8 cellular contexts compared by ENCODE assay signal in the genomic region with DNA sequence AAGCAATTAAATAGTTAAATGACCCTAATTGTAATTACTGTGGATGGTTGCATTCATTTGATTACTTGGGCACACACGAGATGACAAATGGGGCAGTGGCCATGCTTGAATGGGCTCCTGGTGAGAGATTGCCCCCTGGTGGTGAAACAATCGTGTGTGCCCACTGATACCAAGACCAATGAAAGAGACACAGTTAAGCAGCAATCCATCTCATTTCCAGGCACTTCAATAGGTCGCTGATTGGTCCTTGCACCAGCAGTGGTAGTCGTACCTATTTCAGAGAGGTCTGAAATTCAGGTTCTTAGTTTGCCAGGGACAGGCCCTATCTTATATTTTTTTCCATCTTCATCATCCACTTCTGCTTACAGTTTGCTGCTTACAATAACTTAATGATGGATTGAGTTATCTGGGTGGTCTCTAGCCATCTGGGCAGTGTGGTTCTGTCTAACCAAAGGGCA. TPM values are rescaled to one million over a fixed set of nuclear protein-coding genes. Genes with fewer than 3 reads are reported as not detected.
DNase-seq lines count a peak whose midpoint lies in the region; ATAC-seq and TF ChIP-seq lines count a peak whose summit lies in the region.

No MANE protein-coding gene starts in this region.

- no peaks in the 10 kb centered on the region for H3K9me3 ChIP-seq in NT2/D1 (ENCODE audit: insufficient read depth, low read length)
- no peaks in the 10 kb centered on the region for H3K9me3 ChIP-seq in naive thymus-derived CD4-positive, alpha-beta T cell (ENCODE audit: control insufficient read depth in 2 of 3, low read length in 3 of 3)

- H3K27me3 Mint-ChIP-seq in naive thymus-derived CD4-positive, alpha-beta T cell = no peaks in the 10 kb centered on the region

- no peak overlapping the region for H3K27ac Mint-ChIP-seq in naive thymus-derived CD4-positive, alpha-beta T cell

- no peaks in the 10 kb centered on the region for H3K27me3 ChIP-seq in NT2/D1 (ENCODE audit: insufficient read depth, insufficient read length)
- H3K27me3 ChIP-seq in naive thymus-derived CD4-positive, alpha-beta T cell (ENCODE audit: control insufficient read depth in 2 of 2, insufficient read depth in 2 of 2, low read length in 2 of 2) = no peaks in the 10 kb centered on the region

- peaks cover 74% of the 10 kb centered on the region for H3K36me3 ChIP-seq in NT2/D1 (ENCODE audit: insufficient read depth, insufficient read length, low read length)
- H3K36me3 ChIP-seq in naive thymus-derived CD4-positive, alpha-beta T cell (ENCODE audit: control insufficient read depth in 2 of 3, insufficient read depth in 3 of 3, low read length in 3 of 3) = peaks cover 0 to 34% (median 0%) of the 10 kb centered on the region in 3 experiments

- peaks cover 9% of the 10 kb centered on the region for H3K4me1 ChIP-seq in NT2/D1 (ENCODE audit: insufficient read depth, insufficient read length)
- no peaks in the 10 kb centered on the region for H3K4me1 ChIP-seq in naive thymus-derived CD4-positive, alpha-beta T cell (ENCODE audit: control insufficient read depth in 2 of 2, insufficient read depth in 2 of 2, low read length in 2 of 2)

- H3K36me3 Mint-ChIP-seq in naive thymus-derived CD4-positive, alpha-beta T cell = peaks cover 0 to 40% (median 7%) of the 10 kb centered on the region in 5 donors

- H3K27ac ChIP-seq in naive thymus-derived CD4-positive, alpha-beta T cell (ENCODE audit: low read depth, low read length) = no peak overlapping the region

- H3K4me3 ChIP-seq in NT2/D1 (ENCODE audit: insufficient read length, low read depth) (no peak overlapping the region), epithelial cell of esophagus (ENCODE audit: low read length) (no peak overlapping the region)
- no peak overlapping the region for H3K4me3 ChIP-seq in naive thymus-derived CD4-positive, alpha-beta T cell (ENCODE audit: low read length)

- ATAC-seq in naive thymus-derived CD4-positive, alpha-beta T cell = peak; percentile 90

- H3K4me3 Mint-ChIP-seq in naive thymus-derived CD4-positive, alpha-beta T cell = no peak overlapping the region

- DNase-seq in DMS 273 (lab: John Stamatoyannopoulos, UW; ENCODE audit: unreplicated experiment) (peak; percentile 82), DMS 273 treated with DMSO at 0.1 percent for 48 hours (lab: John Stamatoyannopoulos, UW) (no peak), HT-29 (ENCODE audit: low spot score) (peak; percentile 90), NT2/D1 (ENCODE audit: low read depth, low spot score) (peak; percentile 58), epithelial cell of esophagus (ENCODE audit: low read depth) (peak; percentile 86)
- DNase-seq in activated CD8-positive, alpha-beta memory T cell treated with anti-CD3 and anti-CD28 coated beads, Interleukin-2, amount 50 U/mL, for 24 hours (ENCODE audit: extremely low read depth) = peak; percentile 65
- peak; percentile 39 to 79 (median 65) for DNase-seq in naive thymus-derived CD4-positive, alpha-beta T cell
- peak; percentile 38 to 56 for DNase-seq in stimulated activated CD8-positive, alpha-beta memory T cell treated with anti-CD3 and anti-CD28 coated beads, Interleukin-7, amount 100 ng/mL, for 48 hours (ENCODE audit: extremely low read depth in 1 of 2, low read depth in 1 of 2)

- POLR2A ChIA-PET in naive thymus-derived CD4-positive, alpha-beta T cell (lab: Charles Lee) = no interaction called here

- H3K4me1 Mint-ChIP-seq in naive thymus-derived CD4-positive, alpha-beta T cell = peaks cover 0 to 8% (median 3%) of the 10 kb centered on the region in 7 donors

- CTCF ChIA-PET in naive thymus-derived CD4-positive, alpha-beta T cell (lab: Charles Lee) = interaction anchor here (0.7 to 3.0 kb wide), 5 partner anchors 10 to 334 kb away, joined by 3 to 17 read pairs (median 3); no protein-coding TSS in a partner anchor

- intact Hi-C loops in naive thymus-derived CD4-positive, alpha-beta T cell (cut with micrococcal nuclease) = loop anchor here (1.0 to 10.0 kb wide), 7 partner anchors 65 to 659 kb away; a partner anchor contains a TSS

- H3K9ac ChIP-seq in NT2/D1 (ENCODE audit: insufficient read length, low read depth) = no peak overlapping the region

- TF ChIP-seq CTCF in epithelial cell of esophagus (IDR thresholded peaks at IDR 0.05; ENCODE audit: insufficient read depth, low read depth, low read length, missing control alignments) = peak; percentile 93

- H3K9me3 Mint-ChIP-seq in naive thymus-derived CD4-positive, alpha-beta T cell = no peaks in the 10 kb centered on the region

RNA-seq across cellular contexts. Expression of a gene that starts 8.3 kb away (rescaled TPM):
- total RNA-seq in HT-29 (2014; rRNA removed; shearing (Covaris generic)) = 147 TPM in 2 replicates
- total RNA-seq in naive thymus-derived CD4-positive, alpha-beta T cell = 10 to 100 TPM in 2 of 5 experiments, 1 to 10 TPM in 3; 4.5 to 29.8 (median 8.3) TPM
- polyA plus RNA-seq in naive thymus-derived CD4-positive, alpha-beta T cell = 1 to 10 TPM; 6.3 to 7.8 TPM
